1 cellular context compared by ENCODE assay signal in the genomic region with DNA sequence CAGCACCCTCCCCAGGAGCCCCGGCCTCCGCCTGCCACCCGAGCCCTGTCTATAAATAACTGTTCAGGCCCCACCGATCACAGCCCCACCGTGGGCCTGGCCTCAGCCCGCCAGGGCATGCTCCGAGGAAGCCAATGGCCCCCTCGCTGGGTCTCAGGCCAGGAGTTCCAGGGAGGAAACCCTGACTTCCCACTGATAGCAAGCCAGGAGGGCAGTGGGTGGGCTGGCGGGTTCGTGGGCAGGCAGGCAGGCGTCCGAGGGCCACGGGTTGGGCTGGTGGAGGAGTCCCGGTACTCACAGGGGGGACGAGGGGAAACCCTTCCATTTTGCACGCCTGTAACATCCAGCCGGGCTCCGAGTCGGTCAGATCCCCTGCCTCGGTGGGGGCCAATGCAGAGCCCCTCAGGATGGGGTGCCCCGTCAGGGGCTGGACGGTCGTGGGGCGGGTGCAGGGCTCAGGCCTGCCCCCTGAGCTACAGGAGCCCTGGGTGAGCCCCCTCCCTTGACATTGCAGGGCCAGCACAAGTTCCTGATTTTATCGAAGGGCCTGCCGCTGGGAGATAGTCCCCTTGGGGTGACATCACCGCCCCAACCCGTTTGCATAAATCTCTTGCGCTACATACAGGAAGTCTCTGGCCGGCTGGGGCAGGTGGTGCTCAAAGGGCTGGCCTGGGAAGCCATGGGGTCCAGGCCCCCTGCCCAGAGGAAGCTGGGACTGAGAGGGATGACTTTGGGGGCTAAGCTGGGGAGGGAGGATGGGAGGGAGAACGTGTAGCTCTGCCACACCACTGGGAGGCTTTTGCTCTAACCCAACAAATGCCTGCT.
TF ChIP-seq lines count a peak whose summit lies in the region.

TSS of gene SPI1 (minus strand) at position 537 of the 825 bp plus-strand sequence. CDS start at position 343, 194 bp downstream.

TF ChIP-seq in HepG2, 621 proteins besides CTCF, POLR2A, EP300 and RAD21 (continued from another document):
- TF ChIP-seq PAXIP1 (CRISPR knock-in tag; conservative IDR thresholded peaks at IDR 0.05) (no peak), ATF7-NPFF (CRISPR knock-in tag; IDR thresholded peaks at IDR 0.05; ENCODE audit: low read depth) (no peak), SOX5 (CRISPR knock-in tag; IDR thresholded peaks at IDR 0.05; ENCODE audit: borderline replicate concordance) (no peak), ZNF432 (CRISPR knock-in tag; IDR thresholded peaks at IDR 0.05; ENCODE audit: borderline replicate concordance) (no peak), ZMAT3 (CRISPR knock-in tag; conservative IDR thresholded peaks at IDR 0.05) (no peak), ZNF460 (CRISPR knock-in tag; IDR thresholded peaks at IDR 0.05; ENCODE audit: borderline replicate concordance) (no peak), KIAA2018 (CRISPR knock-in tag; IDR thresholded peaks at IDR 0.05; ENCODE audit: borderline replicate concordance) (no peak), ZBTB7A (CRISPR knock-in tag; IDR thresholded peaks at IDR 0.05) (no peak), CENPBD1 (CRISPR knock-in tag; IDR thresholded peaks at IDR 0.05; ENCODE audit: borderline replicate concordance, low read depth) (no peak)
